19 cellular contexts compared by ENCODE assay signal in the genomic region with DNA sequence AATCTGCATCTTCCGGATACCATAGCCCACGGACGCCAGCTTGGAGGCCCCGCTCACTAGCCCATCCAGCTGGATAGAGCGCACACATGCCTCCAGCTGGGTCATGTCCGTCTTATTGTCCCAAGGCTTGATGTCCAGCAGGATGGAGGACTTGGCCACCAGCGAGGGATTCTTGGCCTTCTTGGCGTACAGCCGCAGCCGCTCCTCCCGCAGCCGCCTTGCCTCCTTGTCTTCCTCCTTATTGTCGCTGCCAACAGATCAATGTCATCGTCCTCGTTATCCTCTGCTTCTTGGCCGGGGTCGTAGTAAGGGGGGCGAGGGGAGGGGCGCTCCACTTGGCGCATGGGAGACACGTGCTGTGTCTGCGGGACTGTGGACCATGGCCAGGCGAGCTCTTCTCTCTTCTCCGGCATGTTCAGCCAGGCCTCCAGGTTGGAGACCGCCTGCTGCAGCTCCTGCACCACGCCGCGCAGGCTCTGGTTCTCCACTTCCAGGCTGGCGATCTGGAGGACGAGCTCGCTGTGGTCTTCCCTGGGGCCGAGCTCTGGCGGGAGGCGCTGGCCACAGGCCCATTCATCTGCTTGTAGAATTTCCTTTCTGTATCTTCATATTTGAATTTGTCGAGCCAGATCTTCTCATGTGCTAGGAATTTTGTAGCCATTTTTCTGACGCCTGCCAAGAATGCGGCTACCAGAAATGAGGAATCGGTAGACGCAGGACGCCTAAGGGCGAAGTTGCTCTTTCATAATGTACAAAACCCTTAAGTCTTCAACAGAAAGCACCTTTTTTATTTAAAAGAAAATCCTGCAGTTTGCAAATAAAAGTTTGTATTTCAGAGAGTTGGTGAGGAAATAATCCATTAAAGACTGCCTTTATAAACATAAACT.
DNase-seq lines count a peak whose midpoint lies in the region; ATAC-seq and TF ChIP-seq lines count a peak whose summit lies in the region.
"Had no signal": no experiment of that assay in that cellular context is flagged by ENCODE, and none has a peak within 500 bp of the region (broad histone marks: within the 10 kb centered on the region; RNA-seq: fewer than 3 reads in every experiment).

No MANE protein-coding gene starts in this region.

- H3K4me1 ChIP-seq in right cardiac atrium (ENCODE audit: control insufficient read depth, insufficient read depth, low read length) = no peaks in the 10 kb centered on the region
- H3K4me1 ChIP-seq: Peyer's patch had no signal

- H3K36me3 Mint-ChIP-seq in stimulated activated memory B cell treated with anti-CD40 and anti-IgM and Interleukin-4, amounts not matched to agents 10 μg/mL and 1 μg/mL and 100 μg/mL, for 72 hours = no peaks in the 10 kb centered on the region
- H3K36me3 Mint-ChIP-seq: CD8-positive, alpha-beta T cell had no signal

- ATAC-seq in Right ventricle myocardium superior (ENCODE audit: poor library complexity) (no peak), right cardiac atrium (peak; percentile 42 to 68), HG03196 (IDR thresholded peaks at IDR 0.05; ENCODE audit: unreplicated experiment) (no peak)
- ATAC-seq in stimulated activated memory B cell treated with anti-CD40 and anti-IgM and Interleukin-4, amounts not matched to agents 10 μg/mL and 1 μg/mL and 100 μg/mL, for 72 hours = peak; percentile 24
- ATAC-seq: CD8-positive, alpha-beta T cell had no signal

- peaks cover 4% of the 10 kb centered on the region for H3K9me3 Mint-ChIP-seq in stimulated activated memory B cell treated with anti-CD40 and anti-IgM and Interleukin-4, amounts not matched to agents 10 μg/mL and 1 μg/mL and 100 μg/mL, for 72 hours
- H3K9me3 Mint-ChIP-seq: CD8-positive, alpha-beta T cell had no signal

- no peak overlapping the region for H3K27ac ChIP-seq in right cardiac atrium (ENCODE audit: low read length)
- H3K27ac ChIP-seq: Peyer's patch had no signal

- H3K4me3 ChIP-seq in fibroblast of pulmonary artery (replicated peaks; ENCODE audit: low read depth, low read length) = peak overlapping the region; percentile 1
- H3K4me3 ChIP-seq in right cardiac atrium (ENCODE audit: low read length) = no peak overlapping the region
- H3K4me3 ChIP-seq in foreskin fibroblast (ENCODE audit: low read depth in 1 of 2, low read length in 2 of 2) = no peak overlapping the region
- H3K4me3 ChIP-seq: Peyer's patch had no signal

- no peaks in the 10 kb centered on the region for H3K9me3 ChIP-seq in right cardiac atrium (ENCODE audit: control insufficient read depth, low read length)
- H3K9me3 ChIP-seq: Peyer's patch had no signal

- no peak overlapping the region for H3K4me3 Mint-ChIP-seq in stimulated activated memory B cell treated with anti-CD40 and anti-IgM and Interleukin-4, amounts not matched to agents 10 μg/mL and 1 μg/mL and 100 μg/mL, for 72 hours
- H3K4me3 Mint-ChIP-seq: CD8-positive, alpha-beta T cell had no signal

- no peaks in the 10 kb centered on the region for H3K27me3 ChIP-seq in right cardiac atrium (ENCODE audit: control insufficient read depth, insufficient read depth)
- H3K27me3 ChIP-seq: Peyer's patch had no signal

- DNase-seq in Right ventricle myocardium superior (peak; percentile 59), cardiac septum (ENCODE audit: low spot score) (no peak), fibroblast of pulmonary artery (ENCODE audit: low read depth) (peak; percentile 81), right cardiac atrium (peak; percentile 34 to 77 (median 69)), foreskin fibroblast (no peak)
- no peak for DNase-seq in activated effector memory CD4-positive, alpha-beta T cell treated with Interleukin-2 at 50 U/mL for 16 hours
- DNase-seq: AML-193; C1 segment of cervical spinal cord; CD8-positive, alpha-beta T cell; GOT3; Karpas-422; NCI-H1694; NCI-H2081 treated with DMSO at 0.1 percent for 48 hours; NCI-H2171 treated with DMSO at 0.1 percent for 48 hours; NCI-H524 treated with DMSO at 0.1 percent for 48 hours; NCI-H82; Peyer's patch had no signal

- no peaks in the 10 kb centered on the region for H3K27me3 Mint-ChIP-seq in stimulated activated memory B cell treated with anti-CD40 and anti-IgM and Interleukin-4, amounts not matched to agents 10 μg/mL and 1 μg/mL and 100 μg/mL, for 72 hours

- TF ChIP-seq CTCF in fibroblast of pulmonary artery (IDR thresholded peaks at IDR 0.05; ENCODE audit: low read length, missing control alignments) (no peak), foreskin fibroblast (IDR thresholded peaks at IDR 0.05; ENCODE audit: low read depth, low read length) (no peak)

- 84% methylated on average over 41 of the region's 41 CpGs for WGBS in right cardiac atrium

- H3K4me1 Mint-ChIP-seq in stimulated activated memory B cell treated with anti-CD40 and anti-IgM and Interleukin-4, amounts not matched to agents 10 μg/mL and 1 μg/mL and 100 μg/mL, for 72 hours = peaks cover 5% of the 10 kb centered on the region

- no peak overlapping the region for H3K27ac Mint-ChIP-seq in stimulated activated memory B cell treated with anti-CD40 and anti-IgM and Interleukin-4, amounts not matched to agents 10 μg/mL and 1 μg/mL and 100 μg/mL, for 72 hours
- H3K27ac Mint-ChIP-seq: CD8-positive, alpha-beta T cell had no signal

- intact Hi-C loops in Right ventricle myocardium superior (cut with DNase I) = no loop called here
- intact Hi-C loops in cardiac septum (cut with DNase I) = no loop called here
- intact Hi-C loops in right cardiac atrium (cut with DNase I) = no loop called here

Comparison
In these comparisons a context has a peak if more than half of its experiments do, and no peak if none do; other contexts are left out.
1. ATAC-seq: peak in right cardiac atrium (2 of 2) and stimulated activated memory B cell treated with anti-CD40 and anti-IgM and Interleukin-4, amounts not matched to agents 10 μg/mL and 1 μg/mL and 100 μg/mL, for 72 hours (single experiment); none in Right ventricle myocardium superior (single experiment) and HG03196 (single experiment).
2. DNase-seq: peak in Right ventricle myocardium superior (single experiment), fibroblast of pulmonary artery (single experiment) and right cardiac atrium (3 of 3); none in cardiac septum (single experiment), foreskin fibroblast (0 of 2) and activated effector memory CD4-positive, alpha-beta T cell treated with Interleukin-2 at 50 U/mL for 16 hours (single experiment).